ENCODE assay signal across 8 cellular contexts in the genomic region with DNA sequence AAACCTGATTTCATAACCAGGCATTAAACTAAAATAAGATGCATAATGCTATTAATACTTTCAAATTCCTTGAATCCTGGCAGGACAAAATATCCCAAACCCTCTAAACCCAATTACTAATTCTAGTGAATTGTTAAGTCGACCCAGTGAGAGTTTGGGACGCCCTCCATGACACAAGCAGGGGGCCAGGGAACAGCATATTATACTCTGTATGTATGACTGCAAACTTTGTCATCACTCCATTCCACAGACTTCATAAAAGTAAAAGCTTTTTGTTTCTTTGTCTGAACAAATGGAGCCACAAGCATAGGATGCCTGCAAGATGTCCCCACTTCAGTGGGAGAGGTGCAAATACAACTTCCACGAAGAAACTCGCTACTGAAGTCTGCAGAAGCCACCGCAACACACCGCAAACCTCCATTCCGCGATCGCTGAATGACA. TPM values are rescaled to one million over a fixed set of nuclear protein-coding genes. Genes with fewer than 3 reads are reported as not detected.
A peak's percentile ranks its signal among the peaks of the same experiment; 100 is the strongest.
DNase-seq lines count a peak whose midpoint lies in the region; ATAC-seq and TF ChIP-seq lines count a peak whose summit lies in the region.

No MANE protein-coding gene starts in this region.

- H3K4me3 ChIP-seq in HL-60 (replicated peaks; ENCODE audit: insufficient read depth, low read length) = peak overlapping the region; percentile 51
- peak overlapping the region; percentile 70 for H3K4me3 ChIP-seq in fibroblast of mammary gland (ENCODE audit: control insufficient read depth, low read depth, low read length)
- peak overlapping the region; percentile 84 for H3K4me3 ChIP-seq in skeletal muscle satellite cell (ENCODE audit: low read length)

- peak overlapping the region; percentile 81 for H3K27ac ChIP-seq in HL-60 (replicated peaks)

- peak overlapping the region; percentile 97 for H3K27ac Mint-ChIP-seq in activated CD4-positive, alpha-beta T cell treated with anti-CD3 and anti-CD28 coated beads, Interleukin-2, amount 10 ng/mL, durations not matched to agents 24 days and 14 days

- H3K36me3 ChIP-seq in skeletal muscle satellite cell (ENCODE audit: insufficient read depth, low read length) = no peaks in the 10 kb centered on the region

- intact Hi-C loops in activated CD4-positive, alpha-beta T cell treated with anti-CD3 and anti-CD28 coated beads, Interleukin-2, amount 10 ng/mL, durations not matched to agents 24 days and 14 days (cut with micrococcal nuclease) = loop anchor here (1.0 to 2.0 kb wide), 3 partner anchors 8 to 68 kb away; no protein-coding TSS in a partner anchor

- peaks cover 44% of the 10 kb centered on the region for H3K4me1 ChIP-seq in skeletal muscle satellite cell (ENCODE audit: control insufficient read depth, insufficient read depth, low read length)

- TF ChIP-seq CTCF in HL-60 (IDR thresholded peaks at IDR 0.05; ENCODE audit: insufficient read depth, low read length) (no peak), fibroblast of mammary gland (conservative IDR thresholded peaks at IDR 0.05; ENCODE audit: control insufficient read depth, insufficient read depth, low read depth, low read length) (no peak), GM13976 (IDR thresholded peaks at IDR 0.05; ENCODE audit: borderline replicate concordance, control extremely low read depth, extremely low read depth, insufficient read depth, missing control alignments) (no peak)

- peaks cover 8% of the 10 kb centered on the region for H3K36me3 Mint-ChIP-seq in activated CD4-positive, alpha-beta T cell treated with anti-CD3 and anti-CD28 coated beads, Interleukin-2, amount 10 ng/mL, durations not matched to agents 24 days and 14 days (ENCODE audit: low read depth)

- ATAC-seq in HG03439 (IDR thresholded peaks at IDR 0.05; ENCODE audit: unreplicated experiment) = no peak

- no peaks in the 10 kb centered on the region for H3K27me3 Mint-ChIP-seq in activated CD4-positive, alpha-beta T cell treated with anti-CD3 and anti-CD28 coated beads, Interleukin-2, amount 10 ng/mL, durations not matched to agents 24 days and 14 days

- no peaks in the 10 kb centered on the region for H3K27me3 ChIP-seq in HL-60 (ENCODE audit: insufficient read depth, poor library complexity, severe bottlenecking)
- H3K27me3 ChIP-seq in skeletal muscle satellite cell (ENCODE audit: control insufficient read depth, insufficient read depth, low read length) = no peaks in the 10 kb centered on the region

- H3K9me3 ChIP-seq in skeletal muscle satellite cell (replicated peaks; ENCODE audit: low read length) = no peaks in the 10 kb centered on the region

- H3K4me3 Mint-ChIP-seq in activated CD4-positive, alpha-beta T cell treated with anti-CD3 and anti-CD28 coated beads, Interleukin-2, amount 10 ng/mL, durations not matched to agents 24 days and 14 days = peak overlapping the region; percentile 91

- peak overlapping the region; percentile 99 for H3K9ac ChIP-seq in skeletal muscle satellite cell (ENCODE audit: low read depth, low read length)

- in situ Hi-C loops in GM13976 (cut with MboI; ENCODE audit: low sequenced_read_pairs, unreplicated experiment) = no loop called here

- no peak for DNase-seq in HL-60 (ENCODE audit: low read depth in 1 of 2, low spot score in 1 of 2)
- DNase-seq in activated CD4-positive, alpha-beta T cell treated with anti-CD3 and anti-CD28 coated beads, Interleukin-2, amount 10 ng/mL, durations not matched to agents 24 days and 14 days = peak; percentile 86
- DNase-seq in fibroblast of mammary gland (ENCODE audit: low read depth) = peak; percentile 33
- no peak for DNase-seq in GM13976 (ENCODE audit: low spot score)
- DNase-seq in DMS153 treated with DMSO at 0.1 percent for 48 hours (lab: John Stamatoyannopoulos, UW; ENCODE audit: unreplicated experiment) = no peak
- DNase-seq in NCI-H2171 treated with DMSO at 0.1 percent for 48 hours (lab: John Stamatoyannopoulos, UW) = no peak

- peak overlapping the region; percentile 94 for H3K4me2 ChIP-seq in skeletal muscle satellite cell (ENCODE audit: low read length)

- H3K9me3 Mint-ChIP-seq in activated CD4-positive, alpha-beta T cell treated with anti-CD3 and anti-CD28 coated beads, Interleukin-2, amount 10 ng/mL, durations not matched to agents 24 days and 14 days = peaks cover 5% of the 10 kb centered on the region

- H3K4me1 Mint-ChIP-seq in activated CD4-positive, alpha-beta T cell treated with anti-CD3 and anti-CD28 coated beads, Interleukin-2, amount 10 ng/mL, durations not matched to agents 24 days and 14 days = peaks cover 34% of the 10 kb centered on the region

RNA-seq across cellular contexts. Expression of a gene that starts 1.2 kb away (rescaled TPM):
- total RNA-seq in activated CD4-positive, alpha-beta T cell treated with anti-CD3 and anti-CD28 coated beads, Interleukin-2, amount 10 ng/mL, durations not matched to agents 24 days and 14 days = 37.1 and 47.7 TPM in 2 replicates
- total RNA-seq in skeletal muscle satellite cell (2012; rRNA removed) = 19.4 and 21.0 TPM in 2 replicates

Comparison
In these comparisons a context has a peak if more than half of its experiments do, and no peak if none do; other contexts are left out.
1. DNase-seq: peak in activated CD4-positive, alpha-beta T cell treated with anti-CD3 and anti-CD28 coated beads, Interleukin-2, amount 10 ng/mL, durations not matched to agents 24 days and 14 days (single experiment) and fibroblast of mammary gland (single experiment); none in HL-60 (0 of 2), GM13976 (single experiment), DMS153 treated with DMSO at 0.1 percent for 48 hours (single experiment) and NCI-H2171 treated with DMSO at 0.1 percent for 48 hours (single experiment).
2. Peak in every context shown above with its lines, with median percentiles within 50 percentile points of each other: H3K4me3 ChIP-seq.